In genomic region chr13:91785435-91786137, GRCh38 we compare ENCODE assay signal across 13 cellular contexts.
DNase-seq lines count a peak whose midpoint lies in the region; ATAC-seq, FAIRE-seq and TF ChIP-seq lines count a peak whose summit lies in the region.
"Had no signal": no experiment of that assay in that cellular context is flagged by ENCODE, and none has a peak within 500 bp of the region (broad histone marks: within the 10 kb centered on the region; RNA-seq: fewer than 3 reads in every experiment).

No MANE protein-coding gene starts in this region.

- H3K9me3 ChIP-seq in endodermal cell (ENCODE audit: control insufficient read depth, low read length) = no peaks in the 10 kb centered on the region

- H3K4me3 Mint-ChIP-seq in endodermal cell = no peak overlapping the region
- no peak overlapping the region for H3K4me3 Mint-ChIP-seq in immature natural killer cell
- H3K4me3 Mint-ChIP-seq: activated naive CD8-positive, alpha-beta T cell treated with anti-CD3 and anti-CD28 coated beads, Interleukin-2, amount 50 U/mL, for 24 hours; dendritic cell treated with granulocyte-macrophage colony-stimulating factor and Interleukin-4, amounts not matched to agents 40 ng/mL and 50 ng/mL, for 4 days had no signal

- H3K36me3 Mint-ChIP-seq in endodermal cell (ENCODE audit: low read depth) = no peaks in the 10 kb centered on the region
- no peaks in the 10 kb centered on the region for H3K36me3 Mint-ChIP-seq in immature natural killer cell

- H3K27ac Mint-ChIP-seq in endodermal cell (peak overlapping the region; percentile 26), immature natural killer cell (no peak overlapping the region)
- H3K27ac Mint-ChIP-seq: activated naive CD8-positive, alpha-beta T cell treated with anti-CD3 and anti-CD28 coated beads, Interleukin-2, amount 50 U/mL, for 24 hours; dendritic cell treated with granulocyte-macrophage colony-stimulating factor and Interleukin-4, amounts not matched to agents 40 ng/mL and 50 ng/mL, for 4 days had no signal

- no peak overlapping the region for H3K27ac ChIP-seq in endodermal cell (ENCODE audit: low read depth, low read length)

- H3K27me3 ChIP-seq in endodermal cell (ENCODE audit: control insufficient read depth, insufficient read depth, low read length, poor library complexity, severe bottlenecking) = no peaks in the 10 kb centered on the region

- 77 to 90% methylated on average over 5 of the region's 5 CpGs for WGBS in endodermal cell (ENCODE audit: insufficient coverage in 1 of 2, insufficient read length in 1 of 2), 2 experiments

- peak; percentile 80 for ATAC-seq in GM19043 (IDR thresholded peaks at IDR 0.05; ENCODE audit: low read depth, unreplicated experiment)
- ATAC-seq in HG02571 (IDR thresholded peaks at IDR 0.05; ENCODE audit: unreplicated experiment) = peak; percentile 74
- ATAC-seq in HG03354 (IDR thresholded peaks at IDR 0.05; ENCODE audit: poor library complexity, severe bottlenecking, unreplicated experiment) = peak; percentile 93
- ATAC-seq: activated naive CD8-positive, alpha-beta T cell treated with anti-CD3 and anti-CD28 coated beads, Interleukin-2, amount 50 U/mL, for 24 hours had no signal

- H3K4me3 ChIP-seq in endodermal cell (ENCODE audit: low read length) = no peak overlapping the region

- H3K27me3 Mint-ChIP-seq in endodermal cell (ENCODE audit: insufficient read depth) (no peaks in the 10 kb centered on the region), immature natural killer cell (ENCODE audit: low read depth in 3 of 3) (peaks cover 0 to 1% (median 0%) of the 10 kb centered on the region in 3 donors)
- H3K27me3 Mint-ChIP-seq: activated naive CD8-positive, alpha-beta T cell treated with anti-CD3 and anti-CD28 coated beads, Interleukin-2, amount 50 U/mL, for 24 hours; dendritic cell treated with granulocyte-macrophage colony-stimulating factor and Interleukin-4, amounts not matched to agents 40 ng/mL and 50 ng/mL, for 4 days had no signal

- H3K4me1 ChIP-seq in endodermal cell (ENCODE audit: control insufficient read depth, insufficient read depth, low read length) = no peaks in the 10 kb centered on the region

- H3K4me1 Mint-ChIP-seq in endodermal cell (peaks cover 6% of the 10 kb centered on the region), immature natural killer cell (no peaks in the 10 kb centered on the region)

- TF ChIP-seq CTCF in endodermal cell (conservative IDR thresholded peaks at IDR 0.05) = no peak

- DNase-seq in endodermal cell (no peak), HCEC 1CT (no peak), immature natural killer cell (no peak), RCC 7860 (ENCODE audit: low spot score) (no peak)
- no peak for DNase-seq in activated effector memory CD4-positive, alpha-beta T cell treated with anti-CD3 and anti-CD28 coated beads, Interleukin-2, amount 50 U/mL, for 16 hours
- DNase-seq: activated naive CD8-positive, alpha-beta T cell treated with anti-CD3 and anti-CD28 coated beads, Interleukin-2, amount 50 U/mL, for 24 hours; COR-L47; Kasumi-1; NCI-H2107 had no signal

- H3K9ac ChIP-seq in endodermal cell (ENCODE audit: extremely low read depth, low read length, poor library complexity, severe bottlenecking) = no peak overlapping the region

- FAIRE-seq in RCC 7860 (lab: Jason Lieb, UNC) = no peak

- no peaks in the 10 kb centered on the region for H3K36me3 ChIP-seq in endodermal cell (ENCODE audit: control insufficient read depth, insufficient read depth, low read length)

- H3K9me3 Mint-ChIP-seq in endodermal cell (no peaks in the 10 kb centered on the region), immature natural killer cell (peaks cover 6 to 28% (median 12%) of the 10 kb centered on the region in 6 donors)
- H3K9me3 Mint-ChIP-seq: dendritic cell treated with granulocyte-macrophage colony-stimulating factor and Interleukin-4, amounts not matched to agents 40 ng/mL and 50 ng/mL, for 4 days had no signal
